1 cellular context compared by ENCODE assay signal in the genomic region with DNA sequence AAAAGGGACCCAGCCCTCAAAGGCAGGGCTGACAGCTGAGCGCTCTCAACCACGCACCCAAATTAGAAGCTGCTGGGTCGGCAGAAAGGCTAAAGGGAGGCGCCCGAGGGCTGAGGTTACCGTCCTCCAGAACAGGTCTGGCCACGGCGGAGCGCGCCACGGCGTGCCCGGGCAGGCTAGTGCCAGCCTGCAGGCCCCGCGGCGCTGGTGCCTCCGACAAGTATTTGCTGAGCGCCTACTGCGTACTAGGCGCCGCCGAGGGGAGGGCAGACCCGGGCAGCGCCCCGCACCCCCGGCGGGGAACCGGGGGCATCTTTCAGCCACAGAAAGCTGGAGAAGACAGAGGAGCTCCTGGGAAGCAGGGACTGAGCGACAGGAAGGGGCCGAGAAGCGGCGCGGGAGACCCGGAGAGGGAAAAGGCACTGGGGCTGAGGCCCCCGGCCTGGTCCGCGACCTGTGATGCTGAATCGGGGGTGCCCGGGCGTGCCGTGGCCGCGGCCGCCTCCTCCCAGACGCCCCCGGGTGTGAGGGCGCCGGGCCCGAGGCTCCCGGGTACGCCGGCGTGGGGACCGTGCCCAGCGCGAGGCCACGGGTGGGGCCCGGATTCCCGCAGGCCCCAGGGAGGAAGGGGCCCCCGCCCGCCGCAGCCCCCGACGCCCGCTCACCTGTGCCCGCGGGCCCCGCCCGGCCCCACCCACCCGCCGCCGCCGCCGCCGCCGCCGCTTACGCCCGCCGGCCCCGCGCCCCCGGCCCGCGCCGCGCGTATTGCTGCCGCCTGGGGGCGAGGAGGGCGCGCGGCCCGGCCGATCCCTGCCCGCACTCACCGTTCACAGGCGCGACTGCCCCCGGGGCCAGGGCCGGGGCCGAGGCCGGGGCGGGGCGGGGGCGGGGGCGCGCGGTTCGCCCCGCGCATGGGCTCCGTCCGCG.
TF ChIP-seq lines count a peak whose summit lies in the region.

No MANE protein-coding gene starts in this region.

TF ChIP-seq in H1, 55 proteins besides CTCF, POLR2A, EP300 and RAD21:
- TF ChIP-seq, protein P1, sequence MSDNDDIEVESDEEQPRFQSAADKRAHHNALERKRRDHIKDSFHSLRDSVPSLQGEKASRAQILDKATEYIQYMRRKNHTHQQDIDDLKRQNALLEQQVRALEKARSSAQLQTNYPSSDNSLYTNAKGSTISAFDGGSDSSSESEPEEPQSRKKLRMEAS (IDR thresholded peaks at IDR 0.05) = no peak
- TF ChIP-seq SUZ12 (IDR thresholded peaks at IDR 0.05; ENCODE audit: low read length) = no peak
- no peak for TF ChIP-seq ATF2 (IDR thresholded peaks at IDR 0.05; ENCODE audit: low read length)
- TF ChIP-seq BRCA1 (IDR thresholded peaks at IDR 0.05; ENCODE audit: low read depth, low read length) = no peak
- no peak for TF ChIP-seq KDM1A (IDR thresholded peaks at IDR 0.05; ENCODE audit: borderline replicate concordance, low read length)
- TF ChIP-seq JUND (IDR thresholded peaks at IDR 0.05; ENCODE audit: low read length) = no peak
- TF ChIP-seq BCL11A (IDR thresholded peaks at IDR 0.05; ENCODE audit: low read depth in 2 of 2, low read length in 2 of 2) = no peak
- TF ChIP-seq, protein P2, sequence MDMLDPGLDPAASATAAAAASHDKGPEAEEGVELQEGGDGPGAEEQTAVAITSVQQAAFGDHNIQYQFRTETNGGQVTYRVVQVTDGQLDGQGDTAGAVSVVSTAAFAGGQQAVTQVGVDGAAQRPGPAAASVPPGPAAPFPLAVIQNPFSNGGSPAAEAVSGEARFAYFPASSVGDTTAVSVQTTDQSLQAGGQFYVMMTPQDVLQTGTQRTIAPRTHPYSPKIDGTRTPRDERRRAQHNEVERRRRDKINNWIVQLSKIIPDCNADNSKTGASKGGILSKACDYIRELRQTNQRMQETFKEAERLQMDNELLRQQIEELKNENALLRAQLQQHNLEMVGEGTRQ (IDR thresholded peaks at IDR 0.05; ENCODE audit: low read length) = no peak
- TF ChIP-seq, protein P3, sequence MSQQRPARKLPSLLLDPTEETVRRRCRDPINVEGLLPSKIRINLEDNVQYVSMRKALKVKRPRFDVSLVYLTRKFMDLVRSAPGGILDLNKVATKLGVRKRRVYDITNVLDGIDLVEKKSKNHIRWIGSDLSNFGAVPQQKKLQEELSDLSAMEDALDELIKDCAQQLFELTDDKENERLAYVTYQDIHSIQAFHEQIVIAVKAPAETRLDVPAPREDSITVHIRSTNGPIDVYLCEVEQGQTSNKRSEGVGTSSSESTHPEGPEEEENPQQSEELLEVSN (IDR thresholded peaks at IDR 0.05) = no peak
- TF ChIP-seq HDAC2 (IDR thresholded peaks at IDR 0.05; ENCODE audit: borderline replicate concordance in 1 of 2, low read depth in 2 of 2, low read length in 2 of 2) = no peak
- no peak for TF ChIP-seq TBP (IDR thresholded peaks at IDR 0.05; ENCODE audit: low read depth, low read length)
- no peak for TF ChIP-seq CBX8 (IDR thresholded peaks at IDR 0.05; ENCODE audit: borderline replicate concordance, low read depth, low read length)
- no peak for TF ChIP-seq CREB1 (IDR thresholded peaks at IDR 0.05)
- TF ChIP-seq ASH2L (IDR thresholded peaks at IDR 0.05; ENCODE audit: low read length) = no peak
- no peak for TF ChIP-seq TCF12 (IDR thresholded peaks at IDR 0.05; ENCODE audit: low read depth, low read length)
